ENCODE assay signal across 1 cellular context in genomic region chr11:66001941-66002647, GRCh38.
TF ChIP-seq lines count a peak whose summit lies in the region.

TSS of gene BANF1 (plus strand) at chr11:66002503. CDS start at chr11:66003251, 748 bp downstream.
TSS of gene EIF1AD (minus strand) at chr11:66002157. CDS start at chr11:66000389, 1,768 bp downstream.

TF ChIP-seq in GM12878, 131 proteins besides CTCF, POLR2A, EP300 and RAD21 (continued from another document and continues in another):
- TF ChIP-seq HSF1 (IDR thresholded peaks at IDR 0.05; ENCODE audit: low read depth, low read length), result peak; percentile 72; the same call in 1 of the 2 replicates
- peak; percentile 67 for TF ChIP-seq IRF4 (IDR thresholded peaks at IDR 0.05; ENCODE audit: low read depth, low read length)
- TF ChIP-seq CHD1 (IDR thresholded peaks at IDR 0.05; ENCODE audit: low read depth, low read length), result 0 out of 2 replicates have a peak, but pooled peaks have one; percentile 37
- peak; percentile 82; the same call in 1 of the 2 replicates for TF ChIP-seq CREB1 (IDR thresholded peaks at IDR 0.05; ENCODE audit: low read depth)
- TF ChIP-seq ZNF592 (IDR thresholded peaks at IDR 0.05), result no peak
- TF ChIP-seq CREM (IDR thresholded peaks at IDR 0.05; ENCODE audit: low read depth), result peak; percentile 88
- TF ChIP-seq ZNF24 (IDR thresholded peaks at IDR 0.05), result no peak
- peak; percentile 60 for TF ChIP-seq LARP7 (IDR thresholded peaks at IDR 0.05)
- peak; percentile 89 for TF ChIP-seq SREBF1 (IDR thresholded peaks at IDR 0.05; ENCODE audit: low read length)
- TF ChIP-seq ZNF207 (IDR thresholded peaks at IDR 0.05; ENCODE audit: borderline replicate concordance), result peak; percentile 99
- TF ChIP-seq SMC3 (IDR thresholded peaks at IDR 0.05; ENCODE audit: borderline replicate concordance, low read length), result no peak
- peak; percentile 38 for TF ChIP-seq SMAD1 (IDR thresholded peaks at IDR 0.05; ENCODE audit: low read depth, partially characterized antibody)
- TF ChIP-seq KAT2A (conservative IDR thresholded peaks at IDR 0.05; ENCODE audit: control insufficient read depth, low read depth, low read length), result no peak
- TF ChIP-seq EED (IDR thresholded peaks at IDR 0.05; ENCODE audit: low read depth), result peak; percentile 63; the same call in 1 of the 2 replicates
- TF ChIP-seq TARDBP (IDR thresholded peaks at IDR 0.05; ENCODE audit: borderline replicate concordance), result peak; percentile 76
- peak; percentile 87 for TF ChIP-seq MEF2B (IDR thresholded peaks at IDR 0.05; ENCODE audit: partially characterized antibody, poor library complexity, severe bottlenecking)
- peak; percentile 85 for TF ChIP-seq PKNOX1 (IDR thresholded peaks at IDR 0.05)
- peak; percentile 53; the same call in 1 of the 2 replicates for TF ChIP-seq TBL1XR1 (IDR thresholded peaks at IDR 0.05; ENCODE audit: low read depth, low read length)
- peak; percentile 75 for TF ChIP-seq RUNX3 (IDR thresholded peaks at IDR 0.05; ENCODE audit: low read length)
- TF ChIP-seq CBFB (IDR thresholded peaks at IDR 0.05; ENCODE audit: low read depth), result peak; percentile 89
- peak; percentile 69 for TF ChIP-seq TCF7 (IDR thresholded peaks at IDR 0.05; ENCODE audit: borderline replicate concordance)
- TF ChIP-seq TCF12 (IDR thresholded peaks at IDR 0.05; ENCODE audit: low read depth, low read length), result no peak; the same call in 1 of the 2 replicates
- TF ChIP-seq YBX1 (IDR thresholded peaks at IDR 0.05), result no peak
- TF ChIP-seq JUNB (IDR thresholded peaks at IDR 0.05), result peak; percentile 20; the same call in 1 of the 2 replicates
- TF ChIP-seq MYC (IDR thresholded peaks at IDR 0.05; ENCODE audit: insufficient read depth, insufficient read length, insufficient replicate concordance, low read length, severe bottlenecking), result no peak
- TF ChIP-seq IKZF2 (IDR thresholded peaks at IDR 0.05), result peak; percentile 56 to 71
- peak; percentile 99 for TF ChIP-seq WRNIP1 (IDR thresholded peaks at IDR 0.05; ENCODE audit: borderline replicate concordance, low read depth, low read length)
- no peak for TF ChIP-seq RFX5 (IDR thresholded peaks at IDR 0.05; ENCODE audit: low read depth, low read length)
- no peak for TF ChIP-seq ZBTB4 (CRISPR knock-in tag; IDR thresholded peaks at IDR 0.05)
- no peak for TF ChIP-seq CEBPZ (IDR thresholded peaks at IDR 0.05; ENCODE audit: low read depth, low read length)
- TF ChIP-seq HDAC6 (IDR thresholded peaks at IDR 0.05; ENCODE audit: unreplicated experiment), result no peak
- TF ChIP-seq MYB (IDR thresholded peaks at IDR 0.05; ENCODE audit: borderline replicate concordance, low read depth, low read length), result no peak
- peak; percentile 43 for TF ChIP-seq PBX3 (IDR thresholded peaks at IDR 0.05; ENCODE audit: insufficient replicate concordance, low read depth, low read length)
- peak; percentile 93 for TF ChIP-seq CHD2 (IDR thresholded peaks at IDR 0.05; ENCODE audit: borderline replicate concordance, low read depth, low read length)
- peak; percentile 82; the same call in 1 of the 2 replicates for TF ChIP-seq MAX (IDR thresholded peaks at IDR 0.05; ENCODE audit: low read depth, low read length)
- TF ChIP-seq ZSCAN29 (IDR thresholded peaks at IDR 0.05), result no peak
- TF ChIP-seq MTA2 (IDR thresholded peaks at IDR 0.05; ENCODE audit: low read depth), result peak; percentile 95
- no peak for TF ChIP-seq NRF1 (conservative IDR thresholded peaks at IDR 0.05; ENCODE audit: low read depth, low read length)
- TF ChIP-seq ETV6 (conservative IDR thresholded peaks at IDR 0.05 in 1 of 2, IDR thresholded peaks at IDR 0.05 in 1 of 2; ENCODE audit: borderline replicate concordance in 1 of 2, low read depth in 1 of 2), result peak in 1 of 2 experiments; percentile 92; a peak in 2 of 4 replicates
- no peak for TF ChIP-seq ZNF687 (IDR thresholded peaks at IDR 0.05)
- TF ChIP-seq POU2F2 (IDR thresholded peaks at IDR 0.05; ENCODE audit: borderline replicate concordance, low read depth, low read length), result peak; percentile 76; the same call in 2 of the 3 replicates
- no peak for TF ChIP-seq ATF3 (IDR thresholded peaks at IDR 0.05; ENCODE audit: borderline replicate concordance, extremely low read depth, low read depth, low read length)
- TF ChIP-seq MEF2A (IDR thresholded peaks at IDR 0.05; ENCODE audit: insufficient read depth, low read depth, low read length), result peak; percentile 37; the same call in 1 of the 2 replicates
